ENCODE assay signal across 8 cellular contexts in the genomic region with DNA sequence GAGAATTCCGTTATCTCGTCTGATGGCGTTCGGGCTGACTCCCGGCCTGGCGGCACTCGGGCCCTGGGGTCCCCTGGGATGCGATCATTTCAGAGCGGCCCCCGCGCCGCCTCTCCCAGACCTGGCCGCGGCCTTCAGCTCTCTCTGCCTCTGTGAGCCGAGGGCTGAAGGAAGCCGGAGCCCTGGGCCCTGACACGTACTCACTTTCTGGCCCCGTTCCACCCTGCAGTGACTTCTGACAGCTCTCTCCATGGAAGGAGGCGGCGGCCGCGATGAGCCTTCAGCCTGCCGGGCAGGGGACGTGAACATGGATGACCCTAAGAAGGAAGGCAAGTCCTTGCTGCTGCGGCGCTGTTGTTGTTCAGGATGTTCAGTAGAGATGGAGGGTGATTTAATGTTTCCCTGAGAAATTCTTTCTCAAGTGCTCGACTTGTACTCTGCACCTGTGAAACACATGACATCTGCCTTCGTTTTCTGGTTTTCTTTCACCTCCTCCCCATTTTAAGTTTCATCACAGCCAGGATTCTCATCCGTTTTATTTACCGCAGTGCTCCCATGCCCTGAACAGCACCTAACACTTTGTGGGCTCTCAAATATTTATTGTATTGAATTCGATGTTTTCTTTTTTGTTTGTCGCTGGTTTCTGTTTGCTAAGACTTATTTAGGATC. TPM values are rescaled to one million over a fixed set of nuclear protein-coding genes. Genes with fewer than 3 reads are reported as not detected.
DNase-seq lines count a peak whose midpoint lies in the region; ATAC-seq and TF ChIP-seq lines count a peak whose summit lies in the region.

No MANE protein-coding gene starts in this region.

- H3K36me3 ChIP-seq in KMS-11 (ENCODE audit: insufficient read depth) (peaks cover 3% of the 10 kb centered on the region; the same call in 1 of the 2 replicates), spleen (peaks cover 0 to 54% (median 11%) of the 10 kb centered on the region in 6 donors)

- H4K20me1 ChIP-seq in KMS-11 (ENCODE audit: insufficient read depth) = no peaks in the 10 kb centered on the region

- peaks cover 40% of the 10 kb centered on the region for H3K36me3 Mint-ChIP-seq in activated T-helper 17 cell treated with anti-CD3 and anti-CD28 coated beads, Interleukin-2, amount 50 U/mL, for 72 hours (ENCODE audit: low read depth)

- TF ChIP-seq POLR2A in spleen (IDR thresholded peaks at IDR 0.05) = no peak

- peak; percentile 13 for DNase-seq in COR-L47 (lab: John Stamatoyannopoulos, UW)
- DNase-seq in spleen = no peak
- DNase-seq in NCI-H187 (lab: John Stamatoyannopoulos, UW) = no peak
- no peak for DNase-seq in NCI-H187 treated with DMSO at 0.1 percent for 48 hours (lab: John Stamatoyannopoulos, UW)

- peaks cover 52% of the 10 kb centered on the region for H3K4me1 ChIP-seq in KMS-11 (ENCODE audit: low read depth, poor library complexity, severe bottlenecking)
- H3K4me1 ChIP-seq in spleen = peaks cover 18 to 57% (median 44%) of the 10 kb centered on the region in 6 donors

- TF ChIP-seq CTCF in KMS-11 (conservative IDR thresholded peaks at IDR 0.05; ENCODE audit: low read depth, low read length) (no peak), spleen (IDR thresholded peaks at IDR 0.05 in 8 of 11, conservative IDR thresholded peaks at IDR 0.05 in 3 of 11) (no peak)

- peak overlapping the region; percentile 50 for H3K9ac ChIP-seq in KMS-11

- peak overlapping the region; percentile 51; the same call in 1 of the 2 replicates for H3K27ac ChIP-seq in KMS-11
- H3K27ac ChIP-seq in spleen = peak overlapping the region in 4 of 8 donors; percentile 91 to 98 (median 94)

- peaks cover 21% of the 10 kb centered on the region for H3K4me1 Mint-ChIP-seq in activated T-helper 17 cell treated with anti-CD3 and anti-CD28 coated beads, Interleukin-2, amount 50 U/mL, for 72 hours

- ATAC-seq in GM21390 (IDR thresholded peaks at IDR 0.05; ENCODE audit: unreplicated experiment) = peak; percentile 11
- ATAC-seq in activated T-helper 17 cell treated with anti-CD3 and anti-CD28 coated beads, Interleukin-2, amount 50 U/mL, for 72 hours (replicated peaks) = peak; percentile 17

- WGBS in spleen, 5 donors = 6 to 11% (median 7%) methylated on average over 15 to 32 of the region's 32 CpGs

- H3K27me3 Mint-ChIP-seq in activated T-helper 17 cell treated with anti-CD3 and anti-CD28 coated beads, Interleukin-2, amount 50 U/mL, for 72 hours = peaks cover 4% of the 10 kb centered on the region

- H3K4me3 Mint-ChIP-seq in activated T-helper 17 cell treated with anti-CD3 and anti-CD28 coated beads, Interleukin-2, amount 50 U/mL, for 72 hours = peak overlapping the region; percentile 95

- peak overlapping the region; percentile 82 for H3K27ac Mint-ChIP-seq in activated T-helper 17 cell treated with anti-CD3 and anti-CD28 coated beads, Interleukin-2, amount 50 U/mL, for 72 hours

- H3K4me2 ChIP-seq in KMS-11 = peak overlapping the region; percentile 97

- no peaks in the 10 kb centered on the region for H3K27me3 ChIP-seq in KMS-11 (ENCODE audit: insufficient read depth, low read depth)
- H3K27me3 ChIP-seq in spleen (replicated peaks in 1 of 7) = peaks cover 0 to 5% (median 0%) of the 10 kb centered on the region in 7 donors

- no peak overlapping the region for H3K4me3 ChIP-seq in KMS-11 (IDR thresholded peaks at IDR 0.05; ENCODE audit: insufficient read depth, low read depth, low read length)
- peak overlapping the region; percentile 80 for H3K4me3 ChIP-seq in iPS-11a (ENCODE audit: low read depth, low read length)
- peak overlapping the region; percentile 54 to 90 (median 66) for H3K4me3 ChIP-seq in spleen

- peaks cover 0 to 2% (median under 1%) of the 10 kb centered on the region in 8 donors for H3K9me3 ChIP-seq in spleen

- peaks cover 49% of the 10 kb centered on the region for H3K79me2 ChIP-seq in KMS-11 (ENCODE audit: insufficient read depth, low read depth)

- peak overlapping the region; percentile 43 for H2AFZ ChIP-seq in KMS-11 (ENCODE audit: low read depth)

- intact Hi-C loops in spleen (cut with DNase I; ENCODE audit: low total_unique reads) = no loop called here

- peaks cover 2% of the 10 kb centered on the region for H3K9me3 Mint-ChIP-seq in activated T-helper 17 cell treated with anti-CD3 and anti-CD28 coated beads, Interleukin-2, amount 50 U/mL, for 72 hours

RNA-seq across cellular contexts. Expression of gene GTSE1, which starts 0.6 kb away (rescaled TPM):
- 10 to 100 TPM; 36.9 to 62.1 TPM for total RNA-seq in activated T-helper 17 cell treated with anti-CD3 and anti-CD28 coated beads, Interleukin-2, amount 50 U/mL, for 72 hours
- total RNA-seq in spleen = 1 to 10 TPM; 1.3 to 5.2 (median 3.2) TPM
- polyA plus RNA-seq in spleen = 1 to 10 TPM; 1.3 to 4.9 (median 2.8) TPM

RNA-seq across cellular contexts. Expression of gene TTC38, which starts 29.5 kb away (rescaled TPM):
- 10 to 100 TPM; 13.8 to 18.0 TPM for total RNA-seq in activated T-helper 17 cell treated with anti-CD3 and anti-CD28 coated beads, Interleukin-2, amount 50 U/mL, for 72 hours
- 10 to 100 TPM; 32.5 to 51.9 (median 34.7) TPM for total RNA-seq in spleen
- polyA plus RNA-seq in spleen = 10 to 100 TPM; 13.8 to 21.4 (median 15.2) TPM

RNA-seq across cellular contexts. Expression of gene PKDREJ, which starts 34.1 kb away (rescaled TPM):
- total RNA-seq in activated T-helper 17 cell treated with anti-CD3 and anti-CD28 coated beads, Interleukin-2, amount 50 U/mL, for 72 hours = not detected
- under 1 TPM in 1 of 7 donors, not detected in 6; 0.06 TPM for total RNA-seq in spleen
- under 1 TPM in 2 of 3 donors, not detected in 1; 0.02 TPM for polyA plus RNA-seq in spleen

RNA-seq across cellular contexts. Expression of gene TRMU, which starts 38.2 kb away (rescaled TPM):
- 10 to 100 TPM; 92.0 to 92.2 TPM for total RNA-seq in activated T-helper 17 cell treated with anti-CD3 and anti-CD28 coated beads, Interleukin-2, amount 50 U/mL, for 72 hours
- 10 to 100 TPM; 43.1 to 59.6 (median 49.8) TPM for total RNA-seq in spleen
- polyA plus RNA-seq in spleen = 10 to 100 TPM; 23.7 to 32.4 (median 25.0) TPM

RNA-seq across cellular contexts. Expression of gene CDPF1, which starts 47.2 kb away (rescaled TPM):
- 1 to 10 TPM; 5.6 to 7.8 TPM for total RNA-seq in activated T-helper 17 cell treated with anti-CD3 and anti-CD28 coated beads, Interleukin-2, amount 50 U/mL, for 72 hours
- 10 to 100 TPM in 2 of 7 donors, 1 to 10 TPM in 5; 7.7 to 12.7 (median 8.8) TPM for total RNA-seq in spleen
- polyA plus RNA-seq in spleen = 10 to 100 TPM; 16.3 to 19.6 (median 18.4) TPM

Comparison
In these comparisons a context has a peak if more than half of its experiments do, and no peak if none do; other contexts are left out.
1. RNA of gene GTSE1, which starts 0.6 kb away (total RNA-seq): 36.9 to 62.1 TPM in activated T-helper 17 cell treated with anti-CD3 and anti-CD28 coated beads, Interleukin-2, amount 50 U/mL, for 72 hours; 1.3 to 5.2 TPM in spleen; every median in the first group is over 4 times any median in the second.